ENCODE assay signal across 1 cellular context in genomic region chr21:39186676-39187075, GRCh38.
TF ChIP-seq lines count a peak whose summit lies in the region.

No MANE protein-coding gene starts in this region.

TF ChIP-seq in WTC11, 78 proteins besides CTCF, POLR2A, EP300 and RAD21 (continued from another document):
- TF ChIP-seq IRF1 (CRISPR knock-in tag; IDR thresholded peaks at IDR 0.05) (no peak), USF2 (CRISPR knock-in tag; IDR thresholded peaks at IDR 0.05) (no peak), ZBTB21 (CRISPR knock-in tag; IDR thresholded peaks at IDR 0.05; ENCODE audit: borderline replicate concordance) (no peak), ATF2 (CRISPR knock-in tag; IDR thresholded peaks at IDR 0.05; ENCODE audit: borderline replicate concordance, low read depth) (no peak), JUN (CRISPR knock-in tag; IDR thresholded peaks at IDR 0.05) (no peak), ZNF281 (CRISPR knock-in tag; IDR thresholded peaks at IDR 0.05) (no peak), NR1H2 (CRISPR knock-in tag; IDR thresholded peaks at IDR 0.05) (no peak), ZSCAN18 (CRISPR knock-in tag; IDR thresholded peaks at IDR 0.05) (no peak)
- TF ChIP-seq, protein P1, sequence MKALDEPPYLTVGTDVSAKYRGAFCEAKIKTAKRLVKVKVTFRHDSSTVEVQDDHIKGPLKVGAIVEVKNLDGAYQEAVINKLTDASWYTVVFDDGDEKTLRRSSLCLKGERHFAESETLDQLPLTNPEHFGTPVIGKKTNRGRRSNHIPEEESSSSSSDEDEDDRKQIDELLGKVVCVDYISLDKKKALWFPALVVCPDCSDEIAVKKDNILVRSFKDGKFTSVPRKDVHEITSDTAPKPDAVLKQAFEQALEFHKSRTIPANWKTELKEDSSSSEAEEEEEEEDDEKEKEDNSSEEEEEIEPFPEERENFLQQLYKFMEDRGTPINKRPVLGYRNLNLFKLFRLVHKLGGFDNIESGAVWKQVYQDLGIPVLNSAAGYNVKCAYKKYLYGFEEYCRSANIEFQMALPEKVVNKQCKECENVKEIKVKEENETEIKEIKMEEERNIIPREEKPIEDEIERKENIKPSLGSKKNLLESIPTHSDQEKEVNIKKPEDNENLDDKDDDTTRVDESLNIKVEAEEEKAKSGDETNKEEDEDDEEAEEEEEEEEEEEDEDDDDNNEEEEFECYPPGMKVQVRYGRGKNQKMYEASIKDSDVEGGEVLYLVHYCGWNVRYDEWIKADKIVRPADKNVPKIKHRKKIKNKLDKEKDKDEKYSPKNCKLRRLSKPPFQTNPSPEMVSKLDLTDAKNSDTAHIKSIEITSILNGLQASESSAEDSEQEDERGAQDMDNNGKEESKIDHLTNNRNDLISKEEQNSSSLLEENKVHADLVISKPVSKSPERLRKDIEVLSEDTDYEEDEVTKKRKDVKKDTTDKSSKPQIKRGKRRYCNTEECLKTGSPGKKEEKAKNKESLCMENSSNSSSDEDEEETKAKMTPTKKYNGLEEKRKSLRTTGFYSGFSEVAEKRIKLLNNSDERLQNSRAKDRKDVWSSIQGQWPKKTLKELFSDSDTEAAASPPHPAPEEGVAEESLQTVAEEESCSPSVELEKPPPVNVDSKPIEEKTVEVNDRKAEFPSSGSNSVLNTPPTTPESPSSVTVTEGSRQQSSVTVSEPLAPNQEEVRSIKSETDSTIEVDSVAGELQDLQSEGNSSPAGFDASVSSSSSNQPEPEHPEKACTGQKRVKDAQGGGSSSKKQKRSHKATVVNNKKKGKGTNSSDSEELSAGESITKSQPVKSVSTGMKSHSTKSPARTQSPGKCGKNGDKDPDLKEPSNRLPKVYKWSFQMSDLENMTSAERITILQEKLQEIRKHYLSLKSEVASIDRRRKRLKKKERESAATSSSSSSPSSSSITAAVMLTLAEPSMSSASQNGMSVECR (CRISPR knock-in tag; IDR thresholded peaks at IDR 0.05; ENCODE audit: borderline replicate concordance), result no peak
